Comparison of ENCODE assay signal across 8 cellular contexts in the genomic region with DNA sequence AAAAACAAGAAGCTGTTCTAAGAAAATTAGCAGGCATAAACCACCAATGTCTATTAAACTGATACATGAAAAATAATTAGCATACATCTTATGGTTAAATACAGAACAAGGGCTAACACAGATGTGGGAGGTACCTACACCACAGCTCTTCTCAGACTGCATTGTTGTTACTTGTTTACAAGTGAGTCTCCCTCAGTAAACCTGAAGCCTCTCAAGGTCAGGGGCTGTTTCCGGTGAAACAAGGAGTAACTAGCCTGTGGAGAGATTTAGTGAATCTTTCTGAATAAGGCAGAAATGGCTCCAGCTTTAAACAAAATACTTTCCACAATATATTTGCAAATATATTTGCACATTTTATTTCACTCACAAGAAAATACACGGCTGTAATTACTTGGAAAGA.
"Had no signal": no experiment of that assay in that cellular context is flagged by ENCODE, and none has a peak within 500 bp of the region (broad histone marks: within the 10 kb centered on the region; RNA-seq: fewer than 3 reads in every experiment).

No MANE protein-coding gene starts in this region.

- H2AFZ ChIP-seq: GM23248 had no signal

- H3K4me3 ChIP-seq: GM23248 had no signal

- H3K4me2 ChIP-seq: KMS-11 had no signal

- H3K9ac ChIP-seq: GM23248, KMS-11 had no signal

- FAIRE-seq: H1, H54, HTR-8/SVneo had no signal

- H3K27ac ChIP-seq: GM23248, KMS-11 had no signal

- DNase-seq: GM23248, H9, HCEC 1CT, KBM-7 had no signal
